ENCODE assay signal across 16 cellular contexts in the genomic region with DNA sequence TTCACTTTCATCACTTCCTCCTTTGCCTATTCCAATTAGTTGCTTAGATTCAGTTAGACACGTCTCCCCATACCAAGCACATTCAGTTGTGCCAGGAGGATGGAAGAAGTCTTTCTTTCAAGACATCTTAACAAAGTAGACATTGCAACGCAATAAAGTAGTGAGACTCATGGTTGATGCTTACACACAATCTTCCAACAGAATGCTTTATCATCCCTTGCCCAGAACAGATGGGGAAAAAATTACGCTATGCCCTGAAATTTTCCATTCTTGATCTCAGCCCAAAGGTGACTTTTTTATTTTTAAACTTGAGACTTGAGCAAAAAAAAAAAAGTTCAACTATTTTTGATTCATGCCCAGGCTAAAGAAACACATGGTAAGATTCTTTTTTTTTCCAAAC.
"Had no signal": no experiment of that assay in that cellular context is flagged by ENCODE, and none has a peak within 500 bp of the region (broad histone marks: within the 10 kb centered on the region; RNA-seq: fewer than 3 reads in every experiment).

No MANE protein-coding gene starts in this region.

- FAIRE-seq: astrocyte, islet of Langerhans had no signal

- H3K4me3 ChIP-seq: breast epithelium, mucosa of descending colon, neural progenitor cell had no signal

- H3K4me1 ChIP-seq: breast epithelium had no signal

- ATAC-seq: activated CD4-positive, CD25-positive, alpha-beta regulatory T cell treated with anti-CD3 and anti-CD28 coated beads, Interleukin-2, amount 50 U/mL, for 24 hours; activated T-cell treated with anti-CD3 and anti-CD28 coated beads, Interleukin-2, amount 50 U/mL, for 72 hours; left cardiac atrium; mucosa of descending colon; naive thymus-derived CD4-positive, alpha-beta T cell had no signal

- DNase-seq: activated CD4-positive, alpha-beta T cell treated with anti-CD3 and anti-CD28 coated beads, Interleukin-2, amount 50 U/mL, for 1 hour; activated CD8-positive, alpha-beta memory T cell treated with anti-CD3 and anti-CD28 coated beads for 24 hours; activated effector memory CD4-positive, alpha-beta T cell treated with anti-CD3 and anti-CD28 coated beads, Interleukin-2, amount 50 U/mL, for 16 hours; activated naive CD4-positive, alpha-beta T cell treated with anti-CD3 and anti-CD28 coated beads, Interleukin-2, amount 50 U/mL, for 16 hours; activated T-cell treated with anti-CD3 and anti-CD28 coated beads, Interleukin-2, amount 50 U/mL, for 72 hours; effector CD4-positive, alpha-beta T cell; left cardiac atrium; mesenchymal stem cell; mucosa of descending colon; naive thymus-derived CD4-positive, alpha-beta T cell; stimulated activated CD4-positive, alpha-beta T cell treated with anti-CD3 and anti-CD28 coated beads, Interleukin-2, amount 100 ng/mL, for 48 hours had no signal

- H3K4me2 ChIP-seq: neural progenitor cell had no signal

- H3K9me3 ChIP-seq: breast epithelium, mucosa of descending colon had no signal

- H3K27ac ChIP-seq: breast epithelium, neural progenitor cell had no signal

- H2AFZ ChIP-seq: neural progenitor cell had no signal

- H3K36me3 ChIP-seq: breast epithelium, neural progenitor cell had no signal

- H3K9ac ChIP-seq: neural progenitor cell had no signal

- H3K27me3 ChIP-seq: breast epithelium, neural progenitor cell had no signal
